Comparison of ENCODE assay signal across 1 cellular context in genomic region chr22:37196539-37197450, GRCh38.
TF ChIP-seq lines count a peak whose summit lies in the region.

No MANE protein-coding gene starts in this region.

TF ChIP-seq in H1, 55 proteins besides CTCF, POLR2A, EP300 and RAD21 (continued from another document):
- no peak for TF ChIP-seq TAF7 (optimal IDR thresholded peaks at IDR 0.05; ENCODE audit: borderline replicate concordance, low read depth, low read length)
- no peak for TF ChIP-seq NRF1 (IDR thresholded peaks at IDR 0.05; ENCODE audit: low read depth, low read length)
- TF ChIP-seq SP1 (IDR thresholded peaks at IDR 0.05; ENCODE audit: low read depth, low read length): no peak
- no peak for TF ChIP-seq SRF (IDR thresholded peaks at IDR 0.05; ENCODE audit: low read depth, low read length)
- TF ChIP-seq PHF8 (conservative IDR thresholded peaks at IDR 0.05; ENCODE audit: low read depth, low read length): no peak
- no peak for TF ChIP-seq SIX5 (IDR thresholded peaks at IDR 0.05; ENCODE audit: low read depth, low read length)
- no peak for TF ChIP-seq HDAC6 (IDR thresholded peaks at IDR 0.05; ENCODE audit: low read depth, low read length)
